ENCODE assay signal across 11 cellular contexts in the genomic region with DNA sequence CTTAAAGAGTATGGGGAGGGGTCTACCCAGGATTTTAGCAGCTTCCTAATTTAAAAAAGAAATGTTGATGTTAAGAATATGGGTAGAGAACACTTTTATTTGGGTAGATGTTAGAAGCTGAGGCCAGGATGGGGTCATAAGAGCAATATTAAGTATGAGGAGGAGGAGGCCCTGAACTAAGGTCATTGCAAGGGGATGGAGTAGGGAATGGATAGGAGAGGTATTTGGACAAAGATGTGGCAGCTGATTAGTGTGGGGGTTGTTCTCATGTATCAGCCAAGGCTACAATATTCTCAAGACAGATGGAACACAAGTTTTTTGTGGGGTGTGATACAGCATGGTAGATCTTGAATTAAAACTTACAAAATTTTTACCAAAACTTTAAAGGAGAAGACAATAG. TPM values are rescaled to one million over a fixed set of nuclear protein-coding genes. Genes with fewer than 3 reads are reported as not detected.
"Had no signal": no experiment of that assay in that cellular context is flagged by ENCODE, and none has a peak within 500 bp of the region (broad histone marks: within the 10 kb centered on the region; RNA-seq: fewer than 3 reads in every experiment).

No MANE protein-coding gene starts in this region.

- FAIRE-seq: H1, H54 had no signal

- H3K4me1 Mint-ChIP-seq: GM23338, H9 had no signal

- H3K9ac ChIP-seq: GM23248 had no signal

- H3K9me3 ChIP-seq: HAP-1 had no signal

- H3K4me3 ChIP-seq: GM23248, GM23338, HAP-1 had no signal

- H3K27ac Mint-ChIP-seq: GM23338, H9, HFFc6 had no signal

- H3K4me1 ChIP-seq: HAP-1 had no signal

- H2AFZ ChIP-seq: GM23248, GM23338 had no signal

- ATAC-seq: GM23338, HCT116 had no signal

- H3K4me3 Mint-ChIP-seq: GM23338, H9, HFFc6 had no signal

- H3K27ac ChIP-seq: GM23248 had no signal

- DNase-seq: GM23248, GOT3, H7, H9, HCEC 1CT, HFFc6 had no signal

- H3K4me2 ChIP-seq: GM23338 had no signal

- H3K36me3 ChIP-seq: HAP-1 had no signal

RNA-seq across cellular contexts. Expression of gene GLYATL2, which starts 35.7 kb away (rescaled TPM):
- total RNA-seq: H7, H9 had no signal

RNA-seq across cellular contexts. Expression of gene GLYATL1, which starts 59.1 kb away (rescaled TPM):
- total RNA-seq: GM23248 had no signal
